Comparison of ENCODE assay signal across 1 cellular context in genomic region chr2:23385351-23385747, GRCh38.
TF ChIP-seq lines count a peak whose summit lies in the region.

No MANE protein-coding gene starts in this region.

TF ChIP-seq in GM23338, 12 proteins besides CTCF, POLR2A, EP300 and RAD21 (continued from another document):
- no peak for TF ChIP-seq ZNF462 (CRISPR knock-in tag; IDR thresholded peaks at IDR 0.05)
- TF ChIP-seq NANOG (IDR thresholded peaks at IDR 0.05; ENCODE audit: borderline replicate concordance) = no peak
- no peak for TF ChIP-seq JUNB (IDR thresholded peaks at IDR 0.05; ENCODE audit: unreplicated experiment)
- no peak for TF ChIP-seq ZNF331 (CRISPR knock-in tag; IDR thresholded peaks at IDR 0.05; ENCODE audit: low read depth)
- no peak for TF ChIP-seq EZH2 (IDR thresholded peaks at IDR 0.05; ENCODE audit: low read depth, unreplicated experiment)
- no peak for TF ChIP-seq CREB1 (CRISPR knock-in tag; IDR thresholded peaks at IDR 0.05; ENCODE audit: low read depth)
- no peak for TF ChIP-seq REST (IDR thresholded peaks at IDR 0.05; ENCODE audit: unreplicated experiment)
- TF ChIP-seq STAT1 (IDR thresholded peaks at IDR 0.05; ENCODE audit: unreplicated experiment) = no peak
TF ChIP-seq in GM23338: peak in this region for 0.
